ENCODE assay signal across 24 cellular contexts in genomic region chr20:57849126-57849867, GRCh38.
A peak's percentile ranks its signal among the peaks of the same experiment; 100 is the strongest.
DNase-seq lines count a peak whose midpoint lies in the region; ATAC-seq, FAIRE-seq and TF ChIP-seq lines count a peak whose summit lies in the region.
"Had no signal": no experiment of that assay in that cellular context is flagged by ENCODE, and none has a peak within 500 bp of the region (broad histone marks: within the 10 kb centered on the region; RNA-seq: fewer than 3 reads in every experiment).

No MANE protein-coding gene starts in this region.

- H4K20me1 ChIP-seq in astrocyte (ENCODE audit: insufficient read depth, low read length) = no peaks in the 10 kb centered on the region

- H3K4me3 ChIP-seq in astrocyte (ENCODE audit: insufficient read depth, low read depth, low read length) (no peak overlapping the region), fibroblast of the aortic adventitia (ENCODE audit: low read depth, low read length) (no peak overlapping the region)
- H3K4me3 ChIP-seq: body of pancreas had no signal

- H3K4me2 ChIP-seq in astrocyte (ENCODE audit: low read length) = no peak overlapping the region
- H3K4me2 ChIP-seq: SK-N-SH had no signal

- H3K27me3 Mint-ChIP-seq in activated T-cell treated with anti-CD3 and anti-CD28 coated beads, Interleukin-2, amount 50 U/mL, for 24 hours = peaks cover 20% of the 10 kb centered on the region
- H3K27me3 Mint-ChIP-seq in activated T-cell treated with anti-CD3 and anti-CD28 coated beads, Interleukin-2, amount 50 U/mL, for 4 hours (ENCODE audit: low read depth) = peaks cover 6% of the 10 kb centered on the region
- H3K27me3 Mint-ChIP-seq in astrocyte (ENCODE audit: low read depth, unreplicated experiment) = peaks cover 63% of the 10 kb centered on the region
- H3K27me3 Mint-ChIP-seq: activated naive CD8-positive, alpha-beta T cell had no signal

- no peaks in the 10 kb centered on the region for H3K4me1 Mint-ChIP-seq in activated T-cell treated with anti-CD3 and anti-CD28 coated beads, Interleukin-2, amount 50 U/mL, for 24 hours (ENCODE audit: low read depth)
- no peaks in the 10 kb centered on the region for H3K4me1 Mint-ChIP-seq in activated T-cell treated with anti-CD3 and anti-CD28 coated beads, Interleukin-2, amount 50 U/mL, for 4 hours (ENCODE audit: low read depth)
- no peaks in the 10 kb centered on the region for H3K4me1 Mint-ChIP-seq in astrocyte (ENCODE audit: low read depth, unreplicated experiment)
- H3K4me1 Mint-ChIP-seq: T-helper 17 cell had no signal

- H3K27me3 ChIP-seq in astrocyte (ENCODE audit: insufficient read depth, low read length) = peaks cover 7% of the 10 kb centered on the region
- H3K27me3 ChIP-seq: body of pancreas had no signal

- H3K9me3 Mint-ChIP-seq in activated T-cell treated with anti-CD3 and anti-CD28 coated beads, Interleukin-2, amount 50 U/mL, for 24 hours = no peaks in the 10 kb centered on the region
- H3K9me3 Mint-ChIP-seq in activated T-cell treated with anti-CD3 and anti-CD28 coated beads, Interleukin-2, amount 50 U/mL, for 4 hours = no peaks in the 10 kb centered on the region
- peaks cover 22% of the 10 kb centered on the region for H3K9me3 Mint-ChIP-seq in astrocyte (ENCODE audit: unreplicated experiment)
- H3K9me3 Mint-ChIP-seq: effector memory CD8-positive, alpha-beta T cell had no signal

- DNase-seq in activated T-cell treated with anti-CD3 and anti-CD28 coated beads, Interleukin-2, amount 50 U/mL, for 24 hours = peak; percentile 5
- no peak for DNase-seq in activated T-cell treated with anti-CD3 and anti-CD28 coated beads, Interleukin-2, amount 50 U/mL, for 4 hours
- DNase-seq in astrocyte (ENCODE audit: low read depth) (peak; percentile 38), fibroblast of the aortic adventitia (ENCODE audit: low read depth) (peak; percentile 21), stromal cell of bone marrow (ENCODE audit: low read depth) (peak; percentile 22), NOMO-1 (lab: John Stamatoyannopoulos, UW; ENCODE audit: unreplicated experiment in 2 of 2) (no peak)
- DNase-seq: activated CD4-positive, alpha-beta T cell treated with anti-CD3 and anti-CD28 coated beads for 1 hour; body of pancreas; DMS79; effector memory CD8-positive, alpha-beta T cell; NCI-H2029 treated with DMSO at 0.1 percent for 48 hours; NCI-H226; NCI-H748 treated with DMSO at 0.1 percent for 48 hours; posterior cingulate gyrus; SK-N-SH; substantia nigra; T-helper 17 cell had no signal

- no peak overlapping the region for H2AFZ ChIP-seq in astrocyte (ENCODE audit: low read depth, low read length)

- H3K9ac ChIP-seq in astrocyte (ENCODE audit: low read length) = no peak overlapping the region
- H3K9ac ChIP-seq: SK-N-SH had no signal

- H3K4me3 Mint-ChIP-seq in activated T-cell treated with anti-CD3 and anti-CD28 coated beads, Interleukin-2, amount 50 U/mL, for 24 hours = no peak overlapping the region
- H3K4me3 Mint-ChIP-seq in activated T-cell treated with anti-CD3 and anti-CD28 coated beads, Interleukin-2, amount 50 U/mL, for 4 hours = no peak overlapping the region
- no peak overlapping the region for H3K4me3 Mint-ChIP-seq in astrocyte (ENCODE audit: unreplicated experiment)
- H3K4me3 Mint-ChIP-seq: activated naive CD8-positive, alpha-beta T cell; effector memory CD8-positive, alpha-beta T cell; T-helper 17 cell had no signal

- no peak for ATAC-seq in activated T-cell treated with anti-CD3 and anti-CD28 coated beads, Interleukin-2, amount 50 U/mL, for 4 hours
- ATAC-seq in HG02973 (IDR thresholded peaks at IDR 0.05; ENCODE audit: unreplicated experiment) = no peak
- ATAC-seq in HG03469 (IDR thresholded peaks at IDR 0.05; ENCODE audit: unreplicated experiment) = no peak
- ATAC-seq: body of pancreas; effector memory CD8-positive, alpha-beta T cell; esophagus mucosa; HCT116; T-helper 17 cell had no signal

- FAIRE-seq in astrocyte (lab: Jason Lieb, UNC) = no peak
- FAIRE-seq: colon, keratinocyte had no signal

- H3K27ac Mint-ChIP-seq in activated T-cell treated with anti-CD3 and anti-CD28 coated beads, Interleukin-2, amount 50 U/mL, for 24 hours = no peak overlapping the region
- no peak overlapping the region for H3K27ac Mint-ChIP-seq in astrocyte (ENCODE audit: unreplicated experiment)
- H3K27ac Mint-ChIP-seq: activated naive CD8-positive, alpha-beta T cell; T-helper 17 cell had no signal

- no peak overlapping the region for H3K27ac ChIP-seq in astrocyte (ENCODE audit: low read depth, low read length)
- H3K27ac ChIP-seq: body of pancreas had no signal

- TF ChIP-seq CTCF in astrocyte (IDR thresholded peaks at IDR 0.05; ENCODE audit: insufficient read depth, low read depth, low read length) (no peak), fibroblast of the aortic adventitia (IDR thresholded peaks at IDR 0.05; ENCODE audit: insufficient read depth, low read length) (no peak)

- peaks cover 4% of the 10 kb centered on the region for H3K4me1 ChIP-seq in astrocyte (ENCODE audit: insufficient read depth, low read length)
- H3K4me1 ChIP-seq: body of pancreas had no signal

- no peaks in the 10 kb centered on the region for H3K36me3 Mint-ChIP-seq in activated T-cell treated with anti-CD3 and anti-CD28 coated beads, Interleukin-2, amount 50 U/mL, for 24 hours (ENCODE audit: low read depth)
- H3K36me3 Mint-ChIP-seq in activated T-cell treated with anti-CD3 and anti-CD28 coated beads, Interleukin-2, amount 50 U/mL, for 4 hours (ENCODE audit: insufficient read depth) = no peaks in the 10 kb centered on the region
- H3K36me3 Mint-ChIP-seq in astrocyte (ENCODE audit: low read depth, unreplicated experiment) = no peaks in the 10 kb centered on the region
- H3K36me3 Mint-ChIP-seq: activated naive CD8-positive, alpha-beta T cell had no signal

- H3K79me2 ChIP-seq in astrocyte (ENCODE audit: insufficient read depth, low read length) = no peaks in the 10 kb centered on the region

- H3K9me3 ChIP-seq in astrocyte (ENCODE audit: insufficient read depth, low read depth, low read length) = no peaks in the 10 kb centered on the region
- H3K9me3 ChIP-seq: body of pancreas, SK-N-SH had no signal

- H3K36me3 ChIP-seq in astrocyte (ENCODE audit: insufficient read depth, low read length) = no peaks in the 10 kb centered on the region

Comparison
In these comparisons a context has a peak if more than half of its experiments do, and no peak if none do; other contexts are left out.
1. DNase-seq: peak in activated T-cell treated with anti-CD3 and anti-CD28 coated beads, Interleukin-2, amount 50 U/mL, for 24 hours (single experiment), astrocyte (single experiment), fibroblast of the aortic adventitia (single experiment) and stromal cell of bone marrow (single experiment); none in activated T-cell treated with anti-CD3 and anti-CD28 coated beads, Interleukin-2, amount 50 U/mL, for 4 hours (single experiment) and NOMO-1 (0 of 2).